ENCODE assay signal across 14 cellular contexts in genomic region chr5:144504929-144505578, GRCh38.
DNase-seq lines count a peak whose midpoint lies in the region; ATAC-seq and TF ChIP-seq lines count a peak whose summit lies in the region.
"Had no signal": no experiment of that assay in that cellular context is flagged by ENCODE, and none has a peak within 500 bp of the region (broad histone marks: within the 10 kb centered on the region; RNA-seq: fewer than 3 reads in every experiment).

No MANE protein-coding gene starts in this region.

- H3K9me3 ChIP-seq in HUES48 (ENCODE audit: control insufficient read depth, insufficient read depth, low read length) (no peaks in the 10 kb centered on the region), colonic mucosa (no peaks in the 10 kb centered on the region)
- H3K9me3 ChIP-seq: Caco-2 had no signal

- ATAC-seq in GM18907 (IDR thresholded peaks at IDR 0.05; ENCODE audit: unreplicated experiment), result no peak
- ATAC-seq in stimulated activated naive CD8-positive, alpha-beta T cell treated with anti-CD3 and anti-CD28 coated beads, Interleukin-15, Interleukin-2, amounts not matched to agents 100 U/mL and 50 U/mL, for 24 hours, result no peak

- no peak for TF ChIP-seq CTCF in colonic mucosa (IDR thresholded peaks at IDR 0.05)

- H3K27ac ChIP-seq in HUES48 (ENCODE audit: low read depth, low read length) (peak overlapping the region; percentile 16), colonic mucosa (no peak overlapping the region)
- H3K27ac ChIP-seq: coronary artery, parathyroid adenoma had no signal

- DNase-seq in ELF-1 (ENCODE audit: low read depth, low spot score), result peak; percentile 53
- DNase-seq in OCI-M1 (lab: John Stamatoyannopoulos, UW), result peak; percentile 68
- peak; percentile 28 for DNase-seq in iPS DF 19.7 (ENCODE audit: low read depth, low spot score)
- DNase-seq in colonic mucosa, result no peak
- DNase-seq in stimulated activated naive CD8-positive, alpha-beta T cell treated with anti-CD3 and anti-CD28 coated beads, Interleukin-15, Interleukin-2, amounts not matched to agents 100 U/mL and 50 U/mL, for 24 hours, result no peak
- DNase-seq: AML-193, Caco-2, NCI-H1694 treated with DMSO at 0.1 percent for 48 hours, T-helper 1 cell had no signal

- H3K27me3 ChIP-seq in HUES48 (ENCODE audit: control insufficient read depth, insufficient read depth, low read length), result peaks cover 15% of the 10 kb centered on the region
- no peaks in the 10 kb centered on the region for H3K27me3 ChIP-seq in colonic mucosa

- H3K4me3 ChIP-seq in HUES48 (ENCODE audit: low read depth, low read length) (no peak overlapping the region), colonic mucosa (no peak overlapping the region)
- H3K4me3 ChIP-seq: coronary artery, smooth muscle cell had no signal

- H3K36me3 ChIP-seq in HUES48 (ENCODE audit: control insufficient read depth, insufficient read depth, low read length) (no peaks in the 10 kb centered on the region), colonic mucosa (no peaks in the 10 kb centered on the region)

- intact Hi-C loops in colonic mucosa (cut with DNase I), result no loop called here

- H3K9ac ChIP-seq in HUES48 (ENCODE audit: low read depth, low read length) (no peak overlapping the region), colonic mucosa (ENCODE audit: low read depth in 2 of 2, low read length in 2 of 2) (no peak overlapping the region)
- H3K9ac ChIP-seq: parathyroid adenoma had no signal

- H3K4me1 ChIP-seq in HUES48 (ENCODE audit: control insufficient read depth, insufficient read depth, low read length), result peaks cover 25% of the 10 kb centered on the region
- H3K4me1 ChIP-seq in colonic mucosa, result no peaks in the 10 kb centered on the region
- H3K4me1 ChIP-seq: Caco-2, parathyroid adenoma had no signal

Comparison
In these comparisons a context has a peak if more than half of its experiments do, and no peak if none do; other contexts are left out.
1. DNase-seq: peak in ELF-1 (single experiment), OCI-M1 (single experiment) and iPS DF 19.7 (single experiment); none in colonic mucosa (single experiment) and stimulated activated naive CD8-positive, alpha-beta T cell treated with anti-CD3 and anti-CD28 coated beads, Interleukin-15, Interleukin-2, amounts not matched to agents 100 U/mL and 50 U/mL, for 24 hours (single experiment).